ENCODE assay signal across 8 cellular contexts in genomic region chr1:32200226-32201010, GRCh38. TPM values are rescaled to one million over a fixed set of nuclear protein-coding genes. Genes with fewer than 3 reads are reported as not detected.
DNase-seq lines count a peak whose midpoint lies in the region; ATAC-seq and TF ChIP-seq lines count a peak whose summit lies in the region.

TSS of gene CCDC28B (plus strand) at chr1:32200595. CDS start at chr1:32201936, 1,341 bp downstream.

- H3K4me3 ChIP-seq in DND-41 (ENCODE audit: low read depth in 1 of 2, low read length in 2 of 2), result peak within 1 kb of the TSS; percentile 40 to 68
- peak within 1 kb of the TSS; percentile 96 for H3K4me3 ChIP-seq in naive thymus-derived CD4-positive, alpha-beta T cell (ENCODE audit: low read length)
- peak within 1 kb of the TSS; percentile 67 to 83 (median 77) for H3K4me3 ChIP-seq in subcutaneous abdominal adipose tissue (ENCODE audit: low read depth in 1 of 5, low read length in 5 of 5)

- peak within 1 kb of the TSS; percentile 78 to 99 (median 94) for H3K4me3 Mint-ChIP-seq in naive thymus-derived CD4-positive, alpha-beta T cell

- H2AFZ ChIP-seq in DND-41 (ENCODE audit: low read depth, low read length), result peak within 1 kb of the TSS; percentile 88

- no peaks in the 10 kb centered on the region for H3K9me3 Mint-ChIP-seq in naive thymus-derived CD4-positive, alpha-beta T cell

- H4K20me1 ChIP-seq in DND-41 (ENCODE audit: insufficient read depth, low read length), result peaks cover 22% of the 10 kb centered on the region; the same call in 1 of the 2 replicates

- no peaks in the 10 kb centered on the region for H3K27me3 ChIP-seq in DND-41 (ENCODE audit: insufficient read depth, low read length, poor library complexity)
- H3K27me3 ChIP-seq in naive thymus-derived CD4-positive, alpha-beta T cell (ENCODE audit: control insufficient read depth in 2 of 2, insufficient read depth in 2 of 2, low read length in 2 of 2), result no peaks in the 10 kb centered on the region
- H3K27me3 ChIP-seq in subcutaneous abdominal adipose tissue (ENCODE audit: control insufficient read depth in 5 of 5, insufficient read depth in 4 of 5, low read length in 5 of 5), result peaks cover 0 to 2% (median 0%) of the 10 kb centered on the region in 5 donors

- peaks cover 0 to 21% (median 3%) of the 10 kb centered on the region in 5 donors for H3K36me3 Mint-ChIP-seq in naive thymus-derived CD4-positive, alpha-beta T cell

- peak; percentile 68 for DNase-seq in DND-41
- DNase-seq in HuH-7 (ENCODE audit: low spot score), result peak; percentile 79
- peak; percentile 73 for DNase-seq in RKO (ENCODE audit: low spot score)
- DNase-seq in activated effector memory CD4-positive, alpha-beta T cell treated with Interleukin-2 at 50 U/mL for 16 hours, result peak; percentile 32
- peak; percentile 75 for DNase-seq in fibroblast of peridontal ligament (ENCODE audit: extremely low read depth)
- peak; percentile 35 to 71 (median 62) for DNase-seq in naive thymus-derived CD4-positive, alpha-beta T cell

- H3K4me2 ChIP-seq in DND-41 (ENCODE audit: insufficient read depth, low read length), result peak within 1 kb of the TSS; percentile 97

- peaks cover 59% of the 10 kb centered on the region for H3K4me1 ChIP-seq in DND-41 (ENCODE audit: insufficient read depth, low read length)
- peaks cover 32 to 35% of the 10 kb centered on the region in 2 donors for H3K4me1 ChIP-seq in naive thymus-derived CD4-positive, alpha-beta T cell (ENCODE audit: control insufficient read depth in 2 of 2, insufficient read depth in 2 of 2, low read length in 2 of 2)
- H3K4me1 ChIP-seq in subcutaneous abdominal adipose tissue (ENCODE audit: control insufficient read depth in 5 of 5, insufficient read depth in 5 of 5, low read length in 5 of 5), result peaks cover 0 to 41% (median 36%) of the 10 kb centered on the region in 5 donors

- H3K36me3 ChIP-seq in DND-41 (ENCODE audit: insufficient read depth, low read length), result peaks cover 38% of the 10 kb centered on the region
- H3K36me3 ChIP-seq in naive thymus-derived CD4-positive, alpha-beta T cell (ENCODE audit: control insufficient read depth in 2 of 3, insufficient read depth in 3 of 3, low read length in 3 of 3), result peaks cover 0 to 17% (median 0%) of the 10 kb centered on the region in 3 experiments
- H3K36me3 ChIP-seq in subcutaneous abdominal adipose tissue (ENCODE audit: control insufficient read depth in 5 of 5, insufficient read depth in 5 of 5, low read length in 5 of 5), result peaks cover 5 to 33% (median 28%) of the 10 kb centered on the region in 5 donors

- H3K9ac ChIP-seq in DND-41 (ENCODE audit: low read depth, low read length), result peak within 1 kb of the TSS; percentile 60
- H3K9ac ChIP-seq in subcutaneous abdominal adipose tissue (ENCODE audit: low read length in 5 of 5), result peak within 1 kb of the TSS in 3 of 5 donors; percentile 64 to 68 (median 67)

- H3K4me1 Mint-ChIP-seq in naive thymus-derived CD4-positive, alpha-beta T cell, result peaks cover 41 to 73% (median 60%) of the 10 kb centered on the region in 7 donors

- peak within 1 kb of the TSS; percentile 77 for H3K27ac ChIP-seq in DND-41 (ENCODE audit: low read length)
- H3K27ac ChIP-seq in naive thymus-derived CD4-positive, alpha-beta T cell (ENCODE audit: low read depth, low read length), result peak within 1 kb of the TSS; percentile 99
- H3K27ac ChIP-seq in subcutaneous abdominal adipose tissue (ENCODE audit: low read depth, low read length), result peak within 1 kb of the TSS; percentile 62

- CTCF ChIA-PET in naive thymus-derived CD4-positive, alpha-beta T cell (lab: Charles Lee), result interaction anchor here (0.5 to 1.9 kb wide), 5 partner anchors 15 to 200 kb away, joined by 3 to 10 read pairs (median 4); partner anchors contain the start of genes LCK and TXLNA

- H3K79me2 ChIP-seq in DND-41 (ENCODE audit: insufficient read depth, low read length), result peaks cover 12% of the 10 kb centered on the region

- peak within 1 kb of the TSS; percentile 72 to 98 (median 91) for H3K27ac Mint-ChIP-seq in naive thymus-derived CD4-positive, alpha-beta T cell

- intact Hi-C loops in naive thymus-derived CD4-positive, alpha-beta T cell (cut with micrococcal nuclease), result loop anchor here (1.0 to 10.0 kb wide), 17 partner anchors 20 to 556 kb away; partner anchors contain the start of genes BSDC1 (in 2 of the 2), EIF3I (in 2 of the 2), KHDRBS1 (in 2 of the 2) and KPNA6 (in 2 of the 2)

- POLR2A ChIA-PET in naive thymus-derived CD4-positive, alpha-beta T cell (lab: Charles Lee), result interaction anchor here (0.6 to 7.7 kb wide), 17 partner anchors 10 to 450 kb away, joined by 3 to 49 read pairs (median 4); partner anchors contain the start of genes HDAC1, KPNA6, MARCKSL1 and RBBP4

- ATAC-seq in DND-41 (ENCODE audit: insufficient read depth, low read depth) (peak; percentile 48), HG03139 (IDR thresholded peaks at IDR 0.05; ENCODE audit: unreplicated experiment) (no peak)
- peak; percentile 59 for ATAC-seq in naive thymus-derived CD4-positive, alpha-beta T cell

- H3K9me3 ChIP-seq in DND-41 (ENCODE audit: insufficient read depth, low read length, severe bottlenecking), result no peaks in the 10 kb centered on the region
- no peaks in the 10 kb centered on the region for H3K9me3 ChIP-seq in naive thymus-derived CD4-positive, alpha-beta T cell (ENCODE audit: control insufficient read depth in 2 of 3, low read length in 3 of 3)
- H3K9me3 ChIP-seq in subcutaneous abdominal adipose tissue (ENCODE audit: control insufficient read depth in 5 of 5, low read length in 5 of 5), result no peaks in the 10 kb centered on the region

- no peaks in the 10 kb centered on the region for H3K27me3 Mint-ChIP-seq in naive thymus-derived CD4-positive, alpha-beta T cell

- TF ChIP-seq CTCF in DND-41 (IDR thresholded peaks at IDR 0.05; ENCODE audit: borderline replicate concordance, extremely low read depth, low read length, poor library complexity, severe bottlenecking), result no peak

RNA-seq across cellular contexts. Expression of gene CCDC28B, which starts in this region (rescaled TPM):
- total RNA-seq in naive thymus-derived CD4-positive, alpha-beta T cell, result 10 to 100 TPM in 1 of 5 experiments, 1 to 10 TPM in 4; 6.2 to 39.0 (median 8.7) TPM
- polyA plus RNA-seq in naive thymus-derived CD4-positive, alpha-beta T cell, result 10 to 100 TPM; 11.7 to 16.1 TPM
